Comparison of ENCODE assay signal across 2 cellular contexts in the genomic region with DNA sequence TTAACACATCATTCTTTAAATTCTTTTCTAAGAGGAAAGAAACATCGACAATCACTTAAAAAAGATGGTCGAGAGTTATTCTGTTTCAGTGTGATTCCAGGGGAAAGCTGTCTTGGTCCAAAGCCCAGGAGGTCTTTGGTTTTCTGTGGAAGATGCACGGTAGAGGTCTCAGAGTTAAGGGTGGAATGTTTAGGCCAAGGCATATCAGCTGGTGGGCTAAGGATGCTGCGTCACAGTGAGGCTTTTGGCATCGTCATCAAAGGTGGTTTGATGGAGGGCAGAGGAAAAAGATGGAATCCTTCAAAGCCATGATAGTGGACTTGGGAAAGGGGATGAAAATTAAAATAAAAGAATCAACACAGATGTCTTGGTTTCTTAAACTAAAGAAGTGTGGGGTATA.
TF ChIP-seq lines count a peak whose summit lies in the region.

No MANE protein-coding gene starts in this region.

TF ChIP-seq in IMR-90, 13 proteins besides CTCF, POLR2A, EP300 and RAD21 (continued from another document):
- TF ChIP-seq, protein P1, sequence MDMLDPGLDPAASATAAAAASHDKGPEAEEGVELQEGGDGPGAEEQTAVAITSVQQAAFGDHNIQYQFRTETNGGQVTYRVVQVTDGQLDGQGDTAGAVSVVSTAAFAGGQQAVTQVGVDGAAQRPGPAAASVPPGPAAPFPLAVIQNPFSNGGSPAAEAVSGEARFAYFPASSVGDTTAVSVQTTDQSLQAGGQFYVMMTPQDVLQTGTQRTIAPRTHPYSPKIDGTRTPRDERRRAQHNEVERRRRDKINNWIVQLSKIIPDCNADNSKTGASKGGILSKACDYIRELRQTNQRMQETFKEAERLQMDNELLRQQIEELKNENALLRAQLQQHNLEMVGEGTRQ (IDR thresholded peaks at IDR 0.05; ENCODE audit: low read depth, low read length) = no peak
- TF ChIP-seq MAFK (IDR thresholded peaks at IDR 0.05; ENCODE audit: low read depth, low read length) (no peak), MXI1 (IDR thresholded peaks at IDR 0.05; ENCODE audit: borderline replicate concordance, low read depth, low read length) (no peak), CHD1 (IDR thresholded peaks at IDR 0.05; ENCODE audit: low read depth, low read length) (no peak), FOS (IDR thresholded peaks at IDR 0.05; ENCODE audit: low read depth, low read length) (no peak), SMC3 (IDR thresholded peaks at IDR 0.05; ENCODE audit: low read depth, low read length) (no peak), NFE2L2 (IDR thresholded peaks at IDR 0.05; ENCODE audit: low read depth, low read length) (no peak), RFX5 (IDR thresholded peaks at IDR 0.05; ENCODE audit: low read depth, low read length) (no peak), RCOR1 (IDR thresholded peaks at IDR 0.05; ENCODE audit: insufficient replicate concordance, low read length) (no peak), BHLHE40 (IDR thresholded peaks at IDR 0.05; ENCODE audit: low read depth, low read length) (no peak), CEBPB (IDR thresholded peaks at IDR 0.05; ENCODE audit: low read depth, low read length) (no peak)
- TF ChIP-seq, protein P2, sequence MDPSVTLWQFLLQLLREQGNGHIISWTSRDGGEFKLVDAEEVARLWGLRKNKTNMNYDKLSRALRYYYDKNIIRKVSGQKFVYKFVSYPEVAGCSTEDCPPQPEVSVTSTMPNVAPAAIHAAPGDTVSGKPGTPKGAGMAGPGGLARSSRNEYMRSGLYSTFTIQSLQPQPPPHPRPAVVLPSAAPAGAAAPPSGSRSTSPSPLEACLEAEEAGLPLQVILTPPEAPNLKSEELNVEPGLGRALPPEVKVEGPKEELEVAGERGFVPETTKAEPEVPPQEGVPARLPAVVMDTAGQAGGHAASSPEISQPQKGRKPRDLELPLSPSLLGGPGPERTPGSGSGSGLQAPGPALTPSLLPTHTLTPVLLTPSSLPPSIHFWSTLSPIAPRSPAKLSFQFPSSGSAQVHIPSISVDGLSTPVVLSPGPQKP (IDR thresholded peaks at IDR 0.05; ENCODE audit: borderline replicate concordance, low read depth, low read length) = no peak

TF ChIP-seq in HepG2, 621 proteins besides CTCF, POLR2A, EP300 and RAD21 (continued from another document):
- TF ChIP-seq SSRP1 (CRISPR knock-in tag; IDR thresholded peaks at IDR 0.05) (peak; percentile 1; the same call in 1 of the 2 replicates), GABPB1 (CRISPR knock-in tag; IDR thresholded peaks at IDR 0.05) (peak; percentile 1; the same call in 1 of the 2 replicates), ZNF788 (CRISPR knock-in tag; IDR thresholded peaks at IDR 0.05; ENCODE audit: borderline replicate concordance) (no peak), NAIF1 (CRISPR knock-in tag; IDR thresholded peaks at IDR 0.05; ENCODE audit: borderline replicate concordance) (peak; percentile 19; the same call in 1 of the 2 replicates), ASH2L (IDR thresholded peaks at IDR 0.05; ENCODE audit: insufficient read length, low read depth, low read length) (peak; percentile 2), ZNF883 (CRISPR knock-in tag; IDR thresholded peaks at IDR 0.05; ENCODE audit: not compliant biosample characterization) (no peak), ZNF451 (CRISPR knock-in tag; IDR thresholded peaks at IDR 0.05) (no peak), TBX3 (IDR thresholded peaks at IDR 0.05; ENCODE audit: borderline replicate concordance) (0 out of 2 replicates have a peak, but pooled peaks have one; percentile 4), GATAD2A (CRISPR knock-in tag; IDR thresholded peaks at IDR 0.05) (no peak), CREB1 (IDR thresholded peaks at IDR 0.05) (peak; percentile 12; the same call in 1 of the 2 replicates), CREB1 (CRISPR knock-in tag; IDR thresholded peaks at IDR 0.05) (no peak; the same call in 1 of the 2 replicates), DMAP1 (CRISPR knock-in tag; IDR thresholded peaks at IDR 0.05) (0 out of 2 replicates have a peak, but pooled peaks have one; percentile 11)
- TF ChIP-seq, protein P3, sequence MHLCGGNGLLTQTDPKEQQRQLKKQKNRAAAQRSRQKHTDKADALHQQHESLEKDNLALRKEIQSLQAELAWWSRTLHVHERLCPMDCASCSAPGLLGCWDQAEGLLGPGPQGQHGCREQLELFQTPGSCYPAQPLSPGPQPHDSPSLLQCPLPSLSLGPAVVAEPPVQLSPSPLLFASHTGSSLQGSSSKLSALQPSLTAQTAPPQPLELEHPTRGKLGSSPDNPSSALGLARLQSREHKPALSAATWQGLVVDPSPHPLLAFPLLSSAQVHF (CRISPR knock-in tag; IDR thresholded peaks at IDR 0.05) = no peak
- TF ChIP-seq, protein P4, sequence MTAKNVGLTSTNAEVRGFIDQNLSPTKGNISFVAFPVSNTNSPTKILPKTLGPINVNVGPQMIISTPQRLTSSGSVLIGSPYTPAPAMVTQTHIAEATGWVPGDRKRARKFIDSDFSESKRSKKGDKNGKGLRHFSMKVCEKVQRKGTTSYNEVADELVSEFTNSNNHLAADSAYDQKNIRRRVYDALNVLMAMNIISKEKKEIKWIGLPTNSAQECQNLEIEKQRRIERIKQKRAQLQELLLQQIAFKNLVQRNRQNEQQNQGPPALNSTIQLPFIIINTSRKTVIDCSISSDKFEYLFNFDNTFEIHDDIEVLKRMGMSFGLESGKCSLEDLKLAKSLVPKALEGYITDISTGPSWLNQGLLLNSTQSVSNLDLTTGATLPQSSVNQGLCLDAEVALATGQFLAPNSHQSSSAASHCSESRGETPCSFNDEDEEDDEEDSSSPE (CRISPR knock-in tag; IDR thresholded peaks at IDR 0.05) = 0 out of 2 replicates have a peak, but pooled peaks have one; percentile 0
- TF ChIP-seq, protein P5, sequence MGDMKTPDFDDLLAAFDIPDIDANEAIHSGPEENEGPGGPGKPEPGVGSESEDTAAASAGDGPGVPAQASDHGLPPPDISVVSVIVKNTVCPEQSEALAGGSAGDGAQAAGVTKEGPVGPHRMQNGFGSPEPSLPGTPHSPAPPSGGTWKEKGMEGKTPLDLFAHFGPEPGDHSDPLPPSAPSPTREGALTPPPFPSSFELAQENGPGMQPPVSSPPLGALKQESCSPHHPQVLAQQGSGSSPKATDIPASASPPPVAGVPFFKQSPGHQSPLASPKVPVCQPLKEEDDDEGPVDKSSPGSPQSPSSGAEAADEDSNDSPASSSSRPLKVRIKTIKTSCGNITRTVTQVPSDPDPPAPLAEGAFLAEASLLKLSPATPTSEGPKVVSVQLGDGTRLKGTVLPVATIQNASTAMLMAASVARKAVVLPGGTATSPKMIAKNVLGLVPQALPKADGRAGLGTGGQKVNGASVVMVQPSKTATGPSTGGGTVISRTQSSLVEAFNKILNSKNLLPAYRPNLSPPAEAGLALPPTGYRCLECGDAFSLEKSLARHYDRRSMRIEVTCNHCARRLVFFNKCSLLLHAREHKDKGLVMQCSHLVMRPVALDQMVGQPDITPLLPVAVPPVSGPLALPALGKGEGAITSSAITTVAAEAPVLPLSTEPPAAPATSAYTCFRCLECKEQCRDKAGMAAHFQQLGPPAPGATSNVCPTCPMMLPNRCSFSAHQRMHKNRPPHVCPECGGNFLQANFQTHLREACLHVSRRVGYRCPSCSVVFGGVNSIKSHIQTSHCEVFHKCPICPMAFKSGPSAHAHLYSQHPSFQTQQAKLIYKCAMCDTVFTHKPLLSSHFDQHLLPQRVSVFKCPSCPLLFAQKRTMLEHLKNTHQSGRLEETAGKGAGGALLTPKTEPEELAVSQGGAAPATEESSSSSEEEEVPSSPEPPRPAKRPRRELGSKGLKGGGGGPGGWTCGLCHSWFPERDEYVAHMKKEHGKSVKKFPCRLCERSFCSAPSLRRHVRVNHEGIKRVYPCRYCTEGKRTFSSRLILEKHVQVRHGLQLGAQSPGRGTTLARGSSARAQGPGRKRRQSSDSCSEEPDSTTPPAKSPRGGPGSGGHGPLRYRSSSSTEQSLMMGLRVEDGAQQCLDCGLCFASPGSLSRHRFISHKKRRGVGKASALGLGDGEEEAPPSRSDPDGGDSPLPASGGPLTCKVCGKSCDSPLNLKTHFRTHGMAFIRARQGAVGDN (CRISPR knock-in tag; IDR thresholded peaks at IDR 0.05) = peak; percentile 0; the same call in 1 of the 2 replicates
- TF ChIP-seq, protein P6, sequence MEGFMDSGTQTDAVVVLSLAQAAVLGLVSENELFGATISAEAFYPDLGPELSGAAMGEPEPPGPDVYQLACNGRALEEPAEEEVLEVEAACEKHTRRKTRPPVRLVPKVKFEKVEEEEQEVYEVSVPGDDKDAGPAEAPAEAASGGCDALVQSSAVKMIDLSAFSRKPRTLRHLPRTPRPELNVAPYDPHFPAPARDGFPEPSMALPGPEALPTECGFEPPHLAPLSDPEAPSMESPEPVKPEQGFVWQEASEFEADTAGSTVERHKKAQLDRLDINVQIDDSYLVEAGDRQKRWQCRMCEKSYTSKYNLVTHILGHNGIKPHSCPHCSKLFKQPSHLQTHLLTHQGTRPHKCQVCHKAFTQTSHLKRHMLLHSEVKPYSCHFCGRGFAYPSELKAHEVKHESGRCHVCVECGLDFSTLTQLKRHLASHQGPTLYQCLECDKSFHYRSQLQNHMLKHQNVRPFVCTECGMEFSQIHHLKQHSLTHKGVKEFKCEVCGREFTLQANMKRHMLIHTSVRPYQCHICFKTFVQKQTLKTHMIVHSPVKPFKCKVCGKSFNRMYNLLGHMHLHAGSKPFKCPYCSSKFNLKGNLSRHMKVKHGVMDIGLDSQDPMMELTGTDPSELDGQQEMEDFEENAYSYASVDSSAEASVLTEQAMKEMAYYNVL (CRISPR knock-in tag; IDR thresholded peaks at IDR 0.05; ENCODE audit: borderline replicate concordance) = 0 out of 2 replicates have a peak, but pooled peaks have one; percentile 0
- TF ChIP-seq, protein P7, sequence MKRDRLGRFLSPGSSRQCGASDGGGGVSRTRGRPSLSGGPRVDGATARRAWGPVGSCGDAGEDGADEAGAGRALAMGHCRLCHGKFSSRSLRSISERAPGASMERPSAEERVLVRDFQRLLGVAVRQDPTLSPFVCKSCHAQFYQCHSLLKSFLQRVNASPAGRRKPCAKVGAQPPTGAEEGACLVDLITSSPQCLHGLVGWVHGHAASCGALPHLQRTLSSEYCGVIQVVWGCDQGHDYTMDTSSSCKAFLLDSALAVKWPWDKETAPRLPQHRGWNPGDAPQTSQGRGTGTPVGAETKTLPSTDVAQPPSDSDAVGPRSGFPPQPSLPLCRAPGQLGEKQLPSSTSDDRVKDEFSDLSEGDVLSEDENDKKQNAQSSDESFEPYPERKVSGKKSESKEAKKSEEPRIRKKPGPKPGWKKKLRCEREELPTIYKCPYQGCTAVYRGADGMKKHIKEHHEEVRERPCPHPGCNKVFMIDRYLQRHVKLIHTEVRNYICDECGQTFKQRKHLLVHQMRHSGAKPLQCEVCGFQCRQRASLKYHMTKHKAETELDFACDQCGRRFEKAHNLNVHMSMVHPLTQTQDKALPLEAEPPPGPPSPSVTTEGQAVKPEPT (CRISPR knock-in tag; IDR thresholded peaks at IDR 0.05; ENCODE audit: low read depth) = 0 out of 2 replicates have a peak, but pooled peaks have one; percentile 11
- TF ChIP-seq, protein P8, sequence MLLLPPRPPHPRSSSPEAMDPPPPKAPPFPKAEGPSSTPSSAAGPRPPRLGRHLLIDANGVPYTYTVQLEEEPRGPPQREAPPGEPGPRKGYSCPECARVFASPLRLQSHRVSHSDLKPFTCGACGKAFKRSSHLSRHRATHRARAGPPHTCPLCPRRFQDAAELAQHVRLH (CRISPR knock-in tag; IDR thresholded peaks at IDR 0.05; ENCODE audit: borderline replicate concordance, low read depth) = 0 out of 2 replicates have a peak, but pooled peaks have one; percentile 14
- TF ChIP-seq, protein P9, sequence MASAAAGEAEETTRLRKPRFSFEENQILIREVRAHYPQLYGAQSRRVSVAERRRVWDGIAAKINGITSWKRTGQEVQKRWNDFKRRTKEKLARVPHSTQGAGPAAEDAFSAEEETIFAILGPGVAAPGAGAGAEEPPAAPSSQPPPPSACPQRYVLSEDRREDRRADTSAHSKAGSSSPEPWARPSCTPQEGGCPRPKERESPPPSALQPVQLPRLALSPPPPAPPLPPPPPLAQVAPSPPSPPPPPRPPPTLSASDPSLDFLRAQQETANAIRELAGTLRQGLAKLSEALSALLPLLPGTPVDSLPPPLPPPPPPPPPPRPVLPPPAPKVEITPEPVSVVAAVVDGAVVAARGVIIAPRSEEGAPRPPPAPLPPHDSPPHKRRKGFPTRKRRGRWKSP (CRISPR knock-in tag; IDR thresholded peaks at IDR 0.05) = 0 out of 2 replicates have a peak, but pooled peaks have one; percentile 4
